In the genomic region with DNA sequence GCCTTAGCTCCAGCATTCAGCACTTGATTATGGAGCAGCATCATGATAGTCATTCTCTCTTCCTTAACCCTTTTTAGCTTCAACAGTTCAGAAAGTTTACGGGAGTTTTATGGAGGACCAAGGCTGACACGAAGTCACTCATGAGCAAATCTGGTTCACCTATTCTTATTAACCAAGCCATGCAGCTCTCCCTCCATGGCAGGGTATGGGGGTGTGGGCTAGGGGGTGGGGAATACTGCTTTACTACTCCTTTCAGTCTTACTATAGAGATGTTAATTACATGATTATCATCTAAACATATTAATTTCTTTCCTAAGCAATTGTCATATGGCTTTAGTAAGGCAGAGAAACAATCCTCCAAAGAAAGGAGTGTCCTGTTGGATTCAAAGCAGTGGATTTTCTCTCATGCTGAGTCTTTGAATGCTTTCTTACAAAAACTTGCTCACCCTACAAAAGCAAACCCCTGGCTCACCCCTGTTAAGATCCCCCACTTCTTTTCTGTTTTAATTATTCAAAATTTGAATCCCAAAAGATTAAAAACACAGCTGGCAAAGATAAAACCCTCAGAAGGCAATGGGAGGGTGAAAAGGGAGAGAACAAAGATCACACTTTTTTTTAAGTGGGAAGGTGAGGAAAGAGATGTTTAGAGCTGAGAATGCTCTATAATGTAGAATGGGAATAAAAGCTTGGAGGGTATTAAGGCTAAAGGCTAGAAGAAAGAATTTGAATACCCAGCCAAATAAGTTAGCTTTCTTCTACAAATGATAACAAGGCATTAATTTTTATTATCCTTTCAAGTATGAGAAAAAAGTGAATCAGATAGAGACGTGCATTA, we compare ENCODE assay signal across 1 cellular context.
A peak's percentile ranks its signal among the peaks of the same experiment; 100 is the strongest.
TF ChIP-seq lines count a peak whose summit lies in the region.

No MANE protein-coding gene starts in this region.

TF ChIP-seq in GM23338, 12 proteins besides CTCF, POLR2A, EP300 and RAD21 (continued from another document):
- TF ChIP-seq, protein P1, sequence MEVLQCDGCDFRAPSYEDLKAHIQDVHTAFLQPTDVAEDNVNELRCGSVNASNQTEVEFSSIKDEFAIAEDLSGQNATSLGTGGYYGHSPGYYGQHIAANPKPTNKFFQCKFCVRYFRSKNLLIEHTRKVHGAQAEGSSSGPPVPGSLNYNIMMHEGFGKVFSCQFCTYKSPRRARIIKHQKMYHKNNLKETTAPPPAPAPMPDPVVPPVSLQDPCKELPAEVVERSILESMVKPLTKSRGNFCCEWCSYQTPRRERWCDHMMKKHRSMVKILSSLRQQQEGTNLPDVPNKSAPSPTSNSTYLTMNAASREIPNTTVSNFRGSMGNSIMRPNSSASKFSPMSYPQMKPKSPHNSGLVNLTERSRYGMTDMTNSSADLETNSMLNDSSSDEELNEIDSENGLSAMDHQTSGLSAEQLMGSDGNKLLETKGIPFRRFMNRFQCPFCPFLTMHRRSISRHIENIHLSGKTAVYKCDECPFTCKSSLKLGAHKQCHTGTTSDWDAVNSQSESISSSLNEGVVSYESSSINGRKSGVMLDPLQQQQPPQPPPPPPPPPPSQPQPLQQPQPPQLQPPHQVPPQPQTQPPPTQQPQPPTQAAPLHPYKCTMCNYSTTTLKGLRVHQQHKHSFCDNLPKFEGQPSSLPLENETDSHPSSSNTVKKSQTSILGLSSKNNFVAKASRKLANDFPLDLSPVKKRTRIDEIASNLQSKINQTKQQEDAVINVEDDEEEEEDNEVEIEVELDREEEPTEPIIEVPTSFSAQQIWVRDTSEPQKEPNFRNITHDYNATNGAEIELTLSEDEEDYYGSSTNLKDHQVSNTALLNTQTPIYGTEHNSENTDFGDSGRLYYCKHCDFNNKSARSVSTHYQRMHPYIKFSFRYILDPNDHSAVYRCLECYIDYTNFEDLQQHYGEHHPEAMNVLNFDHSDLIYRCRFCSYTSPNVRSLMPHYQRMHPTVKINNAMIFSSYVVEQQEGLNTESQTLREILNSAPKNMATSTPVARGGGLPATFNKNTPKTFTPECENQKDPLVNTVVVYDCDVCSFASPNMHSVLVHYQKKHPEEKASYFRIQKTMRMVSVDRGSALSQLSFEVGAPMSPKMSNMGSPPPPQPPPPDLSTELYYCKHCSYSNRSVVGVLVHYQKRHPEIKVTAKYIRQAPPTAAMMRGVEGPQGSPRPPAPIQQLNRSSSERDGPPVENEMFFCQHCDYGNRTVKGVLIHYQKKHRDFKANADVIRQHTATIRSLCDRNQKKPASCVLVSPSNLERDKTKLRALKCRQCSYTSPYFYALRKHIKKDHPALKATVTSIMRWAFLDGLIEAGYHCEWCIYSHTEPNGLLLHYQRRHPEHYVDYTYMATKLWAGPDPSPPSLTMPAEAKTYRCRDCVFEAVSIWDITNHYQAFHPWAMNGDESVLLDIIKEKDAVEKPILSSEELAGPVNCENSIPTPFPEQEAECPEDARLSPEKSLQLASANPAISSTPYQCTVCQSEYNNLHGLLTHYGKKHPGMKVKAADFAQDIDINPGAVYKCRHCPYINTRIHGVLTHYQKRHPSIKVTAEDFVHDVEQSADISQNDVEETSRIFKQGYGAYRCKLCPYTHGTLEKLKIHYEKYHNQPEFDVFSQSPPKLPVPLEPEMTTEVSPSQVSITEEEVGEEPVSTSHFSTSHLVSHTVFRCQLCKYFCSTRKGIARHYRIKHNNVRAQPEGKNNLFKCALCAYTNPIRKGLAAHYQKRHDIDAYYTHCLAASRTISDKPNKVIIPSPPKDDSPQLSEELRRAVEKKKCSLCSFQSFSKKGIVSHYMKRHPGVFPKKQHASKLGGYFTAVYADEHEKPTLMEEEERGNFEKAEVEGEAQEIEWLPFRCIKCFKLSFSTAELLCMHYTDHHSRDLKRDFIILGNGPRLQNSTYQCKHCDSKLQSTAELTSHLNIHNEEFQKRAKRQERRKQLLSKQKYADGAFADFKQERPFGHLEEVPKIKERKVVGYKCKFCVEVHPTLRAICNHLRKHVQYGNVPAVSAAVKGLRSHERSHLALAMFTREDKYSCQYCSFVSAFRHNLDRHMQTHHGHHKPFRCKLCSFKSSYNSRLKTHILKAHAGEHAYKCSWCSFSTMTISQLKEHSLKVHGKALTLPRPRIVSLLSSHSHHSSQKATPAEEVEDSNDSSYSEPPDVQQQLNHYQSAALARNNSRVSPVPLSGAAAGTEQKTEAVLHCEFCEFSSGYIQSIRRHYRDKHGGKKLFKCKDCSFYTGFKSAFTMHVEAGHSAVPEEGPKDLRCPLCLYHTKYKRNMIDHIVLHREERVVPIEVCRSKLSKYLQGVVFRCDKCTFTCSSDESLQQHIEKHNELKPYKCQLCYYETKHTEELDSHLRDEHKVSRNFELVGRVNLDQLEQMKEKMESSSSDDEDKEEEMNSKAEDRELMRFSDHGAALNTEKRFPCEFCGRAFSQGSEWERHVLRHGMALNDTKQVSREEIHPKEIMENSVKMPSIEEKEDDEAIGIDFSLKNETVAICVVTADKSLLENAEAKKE (CRISPR knock-in tag; IDR thresholded peaks at IDR 0.05), result 0 out of 2 replicates have a peak, but pooled peaks have one; percentile 1
- TF ChIP-seq NANOG (IDR thresholded peaks at IDR 0.05; ENCODE audit: borderline replicate concordance), result peak; percentile 89
